Comparison of ENCODE assay signal across 9 cellular contexts in the genomic region with DNA sequence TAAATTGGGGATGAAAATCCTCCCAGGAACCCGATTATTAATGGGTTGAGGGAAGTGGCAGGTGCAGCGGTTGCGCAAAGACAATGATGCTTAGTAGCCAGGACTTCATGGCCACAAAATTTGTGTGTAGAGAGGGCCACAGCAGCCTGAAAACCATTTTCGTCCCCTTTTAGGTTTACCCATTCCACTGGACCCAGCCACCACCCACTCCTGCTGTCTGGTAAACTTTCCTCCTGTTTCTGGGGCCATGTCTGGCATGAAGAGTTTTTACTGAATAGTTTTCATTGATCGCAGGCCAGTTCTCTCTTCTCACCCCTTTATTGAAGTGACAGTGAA.
DNase-seq lines count a peak whose midpoint lies in the region; ATAC-seq and TF ChIP-seq lines count a peak whose summit lies in the region.
"Had no signal": no experiment of that assay in that cellular context is flagged by ENCODE, and none has a peak within 500 bp of the region (broad histone marks: within the 10 kb centered on the region; RNA-seq: fewer than 3 reads in every experiment).

No MANE protein-coding gene starts in this region.

- peak overlapping the region in 9 of 10 donors; percentile 47 to 77 (median 61) for H3K27ac ChIP-seq in heart right ventricle

- intact Hi-C loops in heart right ventricle (cut with DNase I) (no loop called here), sciatic nerve (cut with DNase I) (no loop called here)

- H3K4me3 Mint-ChIP-seq in T-helper 17 cell: peak overlapping the region; percentile 80

- TF ChIP-seq CTCF in heart right ventricle (IDR thresholded peaks at IDR 0.05): no peak

- peak; percentile 16 for ATAC-seq in GM18511 (IDR thresholded peaks at IDR 0.05; ENCODE audit: unreplicated experiment)
- ATAC-seq in T-helper 17 cell: no peak
- peak in 3 of 8 donors; percentile 8 to 33 (median 21) for ATAC-seq in heart right ventricle
- ATAC-seq in sciatic nerve: peak; percentile 47
- no peak for ATAC-seq in left lobe of liver
- no peak for ATAC-seq in GM21526 (IDR thresholded peaks at IDR 0.05; ENCODE audit: low FRiP score, unreplicated experiment)
- no peak for ATAC-seq in GM18502 (IDR thresholded peaks at IDR 0.05; ENCODE audit: poor library complexity, unreplicated experiment)
- ATAC-seq: Panc1 had no signal

- peaks cover 26% of the 10 kb centered on the region for H3K4me1 Mint-ChIP-seq in T-helper 17 cell

- peak overlapping the region; percentile 91 for H3K27ac Mint-ChIP-seq in T-helper 17 cell

- no peak for DNase-seq in T-helper 17 cell
- DNase-seq in heart right ventricle: no peak
- no peak for DNase-seq in sciatic nerve (ENCODE audit: low spot score)
- no peak for DNase-seq in left lobe of liver (ENCODE audit: low spot score)
- DNase-seq in stimulated activated CD4-positive, alpha-beta T cell treated with anti-CD3 and anti-CD28 coated beads, Interleukin-15, amount 100 ng/mL, for 24 hours: no peak

- peaks cover 0 to 18% (median 0%) of the 10 kb centered on the region in 7 donors for H3K27me3 ChIP-seq in heart right ventricle

- H3K9me3 ChIP-seq in T-helper 17 cell (ENCODE audit: control insufficient read depth, low read length, poor library complexity, severe bottlenecking) (no peaks in the 10 kb centered on the region), heart right ventricle (no peaks in the 10 kb centered on the region)

- no peaks in the 10 kb centered on the region for H3K36me3 ChIP-seq in heart right ventricle

- H3K27me3 Mint-ChIP-seq in T-helper 17 cell: no peaks in the 10 kb centered on the region

- peak overlapping the region; percentile 61 to 77 (median 68) for H3K4me3 ChIP-seq in heart right ventricle

- WGBS in heart right ventricle, 2 donors: 19 to 20% methylated on average over 5 of the region's 5 CpGs

- peaks cover 0 to 14% (median 9%) of the 10 kb centered on the region in 9 donors for H3K4me1 ChIP-seq in heart right ventricle

- peaks cover 6% of the 10 kb centered on the region for H3K36me3 Mint-ChIP-seq in T-helper 17 cell (ENCODE audit: low read depth)

Comparison
In these comparisons a context has a peak if more than half of its experiments do, and no peak if none do; other contexts are left out.
1. ATAC-seq: peak in GM18511 (single experiment) and sciatic nerve (single experiment); none in T-helper 17 cell (single experiment), left lobe of liver (single experiment), GM21526 (single experiment) and GM18502 (single experiment).